Comparison of ENCODE assay signal across 32 cellular contexts in the genomic region with DNA sequence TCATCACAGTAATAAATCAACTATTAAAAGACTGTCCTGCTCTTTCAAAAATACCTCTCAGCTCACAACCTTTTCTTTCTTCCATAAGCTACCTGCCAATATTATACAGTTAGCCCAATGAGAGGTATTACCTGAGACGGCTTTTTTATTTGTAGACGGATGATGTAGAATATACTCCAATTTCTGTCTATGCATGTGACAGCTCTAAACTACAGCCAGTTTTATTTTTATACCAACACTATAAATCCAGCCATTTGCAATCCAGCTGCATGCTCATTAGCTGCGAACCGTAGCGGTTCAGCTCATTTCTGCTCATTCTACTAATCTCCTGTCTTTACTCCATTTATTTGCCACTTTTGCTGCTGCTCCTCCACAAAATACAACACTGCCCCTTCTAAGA. TPM values are rescaled to one million over a fixed set of nuclear protein-coding genes. Genes with fewer than 3 reads are reported as not detected.
DNase-seq lines count a peak whose midpoint lies in the region; ATAC-seq and TF ChIP-seq lines count a peak whose summit lies in the region.
"Had no signal": no experiment of that assay in that cellular context is flagged by ENCODE, and none has a peak within 500 bp of the region (broad histone marks: within the 10 kb centered on the region; RNA-seq: fewer than 3 reads in every experiment).

No MANE protein-coding gene starts in this region.

- no peak for ATAC-seq in WTC11
- ATAC-seq: A549; CD8-positive, alpha-beta T cell had no signal

- H3K9me2 ChIP-seq in Karpas-422 (replicated peaks; ENCODE audit: insufficient read depth, low read length) = no peaks in the 10 kb centered on the region

- BruUV-seq in Calu3 (replicated peaks; lab: Mats Ljungman, UMichigan) = no TSS peak

- intact Hi-C loops in Calu3 (cut with micrococcal nuclease; ENCODE audit: unreplicated experiment) = no loop called here

- H3K4me1 ChIP-seq in endocrine pancreas (ENCODE audit: control insufficient read depth, insufficient read depth, low read length) (peaks cover 18% of the 10 kb centered on the region), Karpas-422 (ENCODE audit: low read length) (no peaks in the 10 kb centered on the region)
- H3K4me1 ChIP-seq: BE2C, BLaER1, Caco-2 had no signal

- H3K36me3 ChIP-seq in endocrine pancreas (ENCODE audit: control insufficient read depth, insufficient read depth, low read length) (no peaks in the 10 kb centered on the region), Karpas-422 (ENCODE audit: insufficient read depth, low read length) (peaks cover 4% of the 10 kb centered on the region; the same call in 1 of the 2 replicates)

- TF ChIP-seq CTCF in Calu3 (IDR thresholded peaks at IDR 0.05; ENCODE audit: unreplicated experiment) (no peak), WTC11 (IDR thresholded peaks at IDR 0.05) (no peak), HFFc6 (IDR thresholded peaks at IDR 0.05) (no peak)

- H3K27ac ChIP-seq in Karpas-422 (ENCODE audit: low read length) = no peak overlapping the region
- H3K27ac ChIP-seq: 22Rv1; A549; BLaER1; BLaER1 treated with 17β-estradiol and CSF1 and Interleukin-3, amounts not matched to agents 10 nM and 100 nM; C4-2B had no signal

- CTCF ChIA-PET in Calu3 (lab: Charles Lee) (no interaction called here), WTC11 (lab: Charles Lee) (no interaction called here)

- no peaks in the 10 kb centered on the region for H3K9me3 Mint-ChIP-seq in Calu3 (ENCODE audit: low read depth, unreplicated experiment)
- no peaks in the 10 kb centered on the region for H3K9me3 Mint-ChIP-seq in WTC11
- H3K9me3 Mint-ChIP-seq in HFFc6 = no peaks in the 10 kb centered on the region
- H3K9me3 Mint-ChIP-seq: CD14-positive monocyte; CD4-positive, alpha-beta memory T cell; CD4-positive, alpha-beta T cell; CD4-positive, CD25-positive, alpha-beta regulatory T cell; CD8-positive, alpha-beta memory T cell; CD8-positive, alpha-beta T cell had no signal

- H3K4me2 ChIP-seq in Karpas-422 (ENCODE audit: low read depth, low read length, poor library complexity, severe bottlenecking) = no peak overlapping the region
- H3K4me2 ChIP-seq: A549; BLaER1; BLaER1 treated with 17β-estradiol and CSF1 and Interleukin-3, amounts not matched to agents 10 nM and 100 nM had no signal

- H3K27ac Mint-ChIP-seq in Calu3 (ENCODE audit: unreplicated experiment) (peak overlapping the region; percentile 72), WTC11 (peak overlapping the region; percentile 10; the same call in 1 of the 2 replicates), HFFc6 (no peak overlapping the region)
- H3K27ac Mint-ChIP-seq: B cell; CD14-positive monocyte; CD4-positive, alpha-beta T cell; CD4-positive, CD25-positive, alpha-beta regulatory T cell; CD8-positive, alpha-beta memory T cell; CD8-positive, alpha-beta T cell had no signal

- no peak for DNase-seq in Calu3
- DNase-seq in WTC11 (ENCODE audit: low spot score) = no peak
- DNase-seq in HFFc6 = no peak
- no peak for DNase-seq in Karpas-422
- no peak for DNase-seq in NCI-H146 treated with DMSO at 0.1 percent for 48 hours (lab: John Stamatoyannopoulos, UW; ENCODE audit: unreplicated experiment)
- DNase-seq: 8988T; ACHN; AML-193; BE2C; C1 segment of cervical spinal cord; Caco-2; CD4-positive, alpha-beta memory T cell; CD4-positive, alpha-beta T cell; CD4-positive, CD25-positive, alpha-beta regulatory T cell; CD8-positive, alpha-beta memory T cell; CD8-positive, alpha-beta T cell; COR-L47; DMS 273 treated with DMSO at 0.1 percent for 48 hours; DMS153; DMS53; DMS79; DMS79 treated with DMSO at 0.1 percent for 48 hours; DND-41; EL had no signal

- H3K36me3 Mint-ChIP-seq in Calu3 (ENCODE audit: insufficient read depth, unreplicated experiment) (no peaks in the 10 kb centered on the region), WTC11 (no peaks in the 10 kb centered on the region), HFFc6 (ENCODE audit: low read depth) (peaks cover 5% of the 10 kb centered on the region; the same call in 1 of the 2 replicates)
- H3K36me3 Mint-ChIP-seq: CD4-positive, alpha-beta memory T cell; CD4-positive, CD25-positive, alpha-beta regulatory T cell had no signal

- H3K79me2 ChIP-seq in Karpas-422 (ENCODE audit: low read length) = peaks cover 98% of the 10 kb centered on the region

- H3K9ac ChIP-seq in endocrine pancreas (ENCODE audit: control insufficient read depth, insufficient read depth, low read length) (peak overlapping the region; percentile 44), Karpas-422 (ENCODE audit: low read length) (no peak overlapping the region)
- H3K9ac ChIP-seq: BLaER1; BLaER1 treated with 17β-estradiol and CSF1 and Interleukin-3, amounts not matched to agents 10 nM and 100 nM had no signal

- POLR2A ChIA-PET in WTC11 (lab: Charles Lee) = no interaction called here

- no peaks in the 10 kb centered on the region for H3K9me3 ChIP-seq in endocrine pancreas (ENCODE audit: control insufficient read depth, low read length)
- H3K9me3 ChIP-seq in Karpas-422 (ENCODE audit: low read length) = no peaks in the 10 kb centered on the region
- H3K9me3 ChIP-seq: A549; BE2C; BLaER1; BLaER1 treated with 17β-estradiol and CSF1 and Interleukin-3, amounts not matched to agents 10 nM and 100 nM; Caco-2 had no signal

- H3K27me3 ChIP-seq in endocrine pancreas (ENCODE audit: control insufficient read depth, insufficient read depth, low read length) = no peaks in the 10 kb centered on the region
- H3K27me3 ChIP-seq in Karpas-422 (ENCODE audit: low read length) = no peaks in the 10 kb centered on the region
- H3K27me3 ChIP-seq: BE2C; BLaER1; BLaER1 treated with 17β-estradiol and CSF1 and Interleukin-3, amounts not matched to agents 10 nM and 100 nM had no signal

- H3K27me3 Mint-ChIP-seq in Calu3 (ENCODE audit: unreplicated experiment) (no peaks in the 10 kb centered on the region), WTC11 (ENCODE audit: low read depth) (no peaks in the 10 kb centered on the region), HFFc6 (ENCODE audit: insufficient read depth) (no peaks in the 10 kb centered on the region)
- H3K27me3 Mint-ChIP-seq: B cell; CD4-positive, alpha-beta memory T cell; CD4-positive, alpha-beta T cell; CD4-positive, CD25-positive, alpha-beta regulatory T cell; CD8-positive, alpha-beta memory T cell had no signal

- no peak overlapping the region for H3K4me3 Mint-ChIP-seq in Calu3 (ENCODE audit: low read depth, unreplicated experiment)
- no peak overlapping the region for H3K4me3 Mint-ChIP-seq in WTC11
- no peak overlapping the region for H3K4me3 Mint-ChIP-seq in HFFc6
- H3K4me3 Mint-ChIP-seq: B cell; CD14-positive monocyte; CD4-positive, alpha-beta memory T cell; CD4-positive, alpha-beta T cell; CD4-positive, CD25-positive, alpha-beta regulatory T cell; CD8-positive, alpha-beta memory T cell; CD8-positive, alpha-beta T cell had no signal

- H3K4me3 ChIP-seq in endocrine pancreas (ENCODE audit: control insufficient read depth, insufficient read depth, low read length) (peak overlapping the region; percentile 99), Karpas-422 (ENCODE audit: low read length) (no peak overlapping the region)
- H3K4me3 ChIP-seq: A549; BLaER1; BLaER1 treated with 17β-estradiol and CSF1 and Interleukin-3, amounts not matched to agents 10 nM and 100 nM had no signal

- H3K4me1 Mint-ChIP-seq in Calu3 (ENCODE audit: low read depth, unreplicated experiment) (peaks cover 7% of the 10 kb centered on the region), WTC11 (peaks cover 8% of the 10 kb centered on the region), HFFc6 (ENCODE audit: low read depth) (peaks cover 11% of the 10 kb centered on the region; the same call in 1 of the 2 replicates)

- no peak overlapping the region for H2AFZ ChIP-seq in Karpas-422 (ENCODE audit: low read length)

- no peaks in the 10 kb centered on the region for H4K20me1 ChIP-seq in Karpas-422 (ENCODE audit: insufficient read depth, low read depth, low read length)

TF ChIP-seq in WTC11, 78 proteins besides CTCF, POLR2A, EP300 and RAD21 (continues in another document):
- no peak for TF ChIP-seq ZNF396 (CRISPR knock-in tag; IDR thresholded peaks at IDR 0.05; ENCODE audit: borderline replicate concordance)
- no peak for TF ChIP-seq TCF7 (CRISPR knock-in tag; IDR thresholded peaks at IDR 0.05; ENCODE audit: low read depth)
- TF ChIP-seq TEAD4 (CRISPR knock-in tag; IDR thresholded peaks at IDR 0.05) = no peak
- no peak for TF ChIP-seq TP53 (CRISPR knock-in tag; IDR thresholded peaks at IDR 0.05)
- TF ChIP-seq, protein P1, sequence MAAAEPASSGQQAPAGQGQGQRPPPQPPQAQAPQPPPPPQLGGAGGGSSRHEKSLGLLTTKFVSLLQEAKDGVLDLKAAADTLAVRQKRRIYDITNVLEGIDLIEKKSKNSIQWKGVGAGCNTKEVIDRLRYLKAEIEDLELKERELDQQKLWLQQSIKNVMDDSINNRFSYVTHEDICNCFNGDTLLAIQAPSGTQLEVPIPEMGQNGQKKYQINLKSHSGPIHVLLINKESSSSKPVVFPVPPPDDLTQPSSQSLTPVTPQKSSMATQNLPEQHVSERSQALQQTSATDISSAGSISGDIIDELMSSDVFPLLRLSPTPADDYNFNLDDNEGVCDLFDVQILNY (CRISPR knock-in tag; IDR thresholded peaks at IDR 0.05) = no peak
- no peak for TF ChIP-seq ATF1 (CRISPR knock-in tag; IDR thresholded peaks at IDR 0.05)
- TF ChIP-seq, protein P2, sequence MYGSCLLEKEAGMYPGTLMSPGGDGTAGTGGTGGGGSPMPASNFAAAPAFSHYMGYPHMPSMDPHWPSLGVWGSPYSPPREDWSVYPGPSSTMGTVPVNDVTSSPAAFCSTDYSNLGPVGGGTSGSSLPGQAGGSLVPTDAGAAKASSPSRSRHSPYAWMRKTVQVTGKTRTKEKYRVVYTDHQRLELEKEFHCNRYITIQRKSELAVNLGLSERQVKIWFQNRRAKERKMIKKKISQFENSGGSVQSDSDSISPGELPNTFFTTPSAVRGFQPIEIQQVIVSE (CRISPR knock-in tag; IDR thresholded peaks at IDR 0.05; ENCODE audit: borderline replicate concordance) = no peak

RNA-seq across cellular contexts. Expression of a gene that starts 51.2 kb away (rescaled TPM):
- 293 and 310 TPM in 2 replicates for total RNA-seq in Calu3 (2022)
- total RNA-seq in WTC11 (2021) = 310 to 327 TPM (median 323 TPM) in 3 replicates
- total RNA-seq in HFFc6 (2021; fragmentation: NEBNext Ultra II Directional; extraction: Animal tissue kit (Norgen Biotek cat#: 25700)) = 100 to 1,000 TPM; 172 to 225 (median 210) TPM
- 324 and 442 TPM in 2 replicates for total RNA-seq in Karpas-422 (2014; rRNA removed; shearing (Covaris generic); ENCODE audit: low replicate concordance)
